27 cellular contexts compared by ENCODE assay signal in genomic region chr5:149028161-149028560, GRCh38. TPM values are rescaled to one million over a fixed set of nuclear protein-coding genes. Genes with fewer than 3 reads are reported as not detected.
A peak's percentile ranks its signal among the peaks of the same experiment; 100 is the strongest.
DNase-seq lines count a peak whose midpoint lies in the region; ATAC-seq and TF ChIP-seq lines count a peak whose summit lies in the region.
"Had no signal": no experiment of that assay in that cellular context is flagged by ENCODE, and none has a peak within 500 bp of the region (broad histone marks: within the 10 kb centered on the region; RNA-seq: fewer than 3 reads in every experiment).

No MANE protein-coding gene starts in this region.

- no peak overlapping the region for H3K4me3 Mint-ChIP-seq in activated CD4-positive, alpha-beta T cell treated with anti-CD3 and anti-CD28 coated beads, Interleukin-2, amount 10 ng/mL, durations not matched to agents 24 days and 14 days
- no peak overlapping the region for H3K4me3 Mint-ChIP-seq in progenitor cell of endocrine pancreas (ENCODE audit: low read depth)
- H3K4me3 Mint-ChIP-seq: B cell; CD14-positive monocyte; CD4-positive, alpha-beta memory T cell; CD4-positive, CD25-positive, alpha-beta regulatory T cell; CD8-positive, alpha-beta memory T cell had no signal

- H2AFZ ChIP-seq in osteoblast (ENCODE audit: low read length): no peak overlapping the region

- no peaks in the 10 kb centered on the region for H3K79me2 ChIP-seq in osteoblast (ENCODE audit: insufficient read depth, low read length)

- H4K20me1 ChIP-seq in osteoblast (ENCODE audit: insufficient read depth, low read length): no peaks in the 10 kb centered on the region
- H4K20me1 ChIP-seq: BLaER1 treated with 17β-estradiol and CSF1 and Interleukin-3, amounts not matched to agents 10 nM and 100 nM had no signal

- ATAC-seq in esophagus mucosa (peak; percentile 26), left lung (no peak)
- ATAC-seq: A549, GM12878 had no signal

- H3K27me3 Mint-ChIP-seq in activated CD4-positive, alpha-beta T cell treated with anti-CD3 and anti-CD28 coated beads, Interleukin-2, amount 10 ng/mL, durations not matched to agents 24 days and 14 days: peaks cover 3% of the 10 kb centered on the region
- H3K27me3 Mint-ChIP-seq in progenitor cell of endocrine pancreas: peaks cover 18% of the 10 kb centered on the region
- H3K27me3 Mint-ChIP-seq: B cell had no signal

- H3K4me3 ChIP-seq in osteoblast (ENCODE audit: insufficient read depth, low read length): no peak overlapping the region
- H3K4me3 ChIP-seq in left lung: no peak overlapping the region
- H3K4me3 ChIP-seq: A549; BLaER1 treated with 17β-estradiol and CSF1 and Interleukin-3, amounts not matched to agents 10 nM and 100 nM; GM12878 had no signal

- H3K27ac ChIP-seq in C4-2B (peak overlapping the region; percentile 27), osteoblast (ENCODE audit: low read depth, low read length) (no peak overlapping the region), left lung (no peak overlapping the region)
- H3K27ac ChIP-seq: 22Rv1; A549; BLaER1 treated with 17β-estradiol and CSF1 and Interleukin-3, amounts not matched to agents 10 nM and 100 nM had no signal

- H3K4me1 Mint-ChIP-seq in activated CD4-positive, alpha-beta T cell treated with anti-CD3 and anti-CD28 coated beads, Interleukin-2, amount 10 ng/mL, durations not matched to agents 24 days and 14 days: peaks cover 6% of the 10 kb centered on the region
- peaks cover 5% of the 10 kb centered on the region for H3K4me1 Mint-ChIP-seq in progenitor cell of endocrine pancreas (ENCODE audit: low read depth)
- H3K4me1 Mint-ChIP-seq: B cell; CD14-positive monocyte; CD4-positive, CD25-positive, alpha-beta regulatory T cell had no signal

- no peaks in the 10 kb centered on the region for H3K9me3 Mint-ChIP-seq in activated CD4-positive, alpha-beta T cell treated with anti-CD3 and anti-CD28 coated beads, Interleukin-2, amount 10 ng/mL, durations not matched to agents 24 days and 14 days
- H3K9me3 Mint-ChIP-seq in progenitor cell of endocrine pancreas (ENCODE audit: low read depth): no peaks in the 10 kb centered on the region
- H3K9me3 Mint-ChIP-seq: CD14-positive monocyte; CD4-positive, alpha-beta memory T cell; CD4-positive, CD25-positive, alpha-beta regulatory T cell; CD8-positive, alpha-beta memory T cell had no signal

- DNase-seq in activated CD4-positive, alpha-beta T cell treated with anti-CD3 and anti-CD28 coated beads, Interleukin-2, amount 10 ng/mL, durations not matched to agents 24 days and 14 days: peak; percentile 34
- DNase-seq in activated CD4-positive, alpha-beta T cell treated with anti-CD3 and anti-CD28 coated beads, Interleukin-2, amount 50 U/mL, for 48 hours: no peak
- DNase-seq in osteoblast (ENCODE audit: insufficient read length, low spot score, missing footprints) (peak; percentile 38), progenitor cell of endocrine pancreas (ENCODE audit: low spot score, unreplicated experiment) (no peak), ureter (ENCODE audit: low spot score) (no peak), left lung (no peak)
- DNase-seq: AML-193; CD4-positive, alpha-beta memory T cell; CD4-positive, CD25-positive, alpha-beta regulatory T cell; CD8-positive, alpha-beta memory T cell; COR-L47; DMS 273 treated with DMSO at 0.1 percent for 48 hours; DMS153; DMS53; DMS79; DND-41; EL; GDM1 had no signal

- no peaks in the 10 kb centered on the region for H3K36me3 Mint-ChIP-seq in activated CD4-positive, alpha-beta T cell treated with anti-CD3 and anti-CD28 coated beads, Interleukin-2, amount 10 ng/mL, durations not matched to agents 24 days and 14 days (ENCODE audit: low read depth)
- H3K36me3 Mint-ChIP-seq in progenitor cell of endocrine pancreas (ENCODE audit: insufficient read depth): no peaks in the 10 kb centered on the region
- H3K36me3 Mint-ChIP-seq: CD14-positive monocyte; CD4-positive, alpha-beta memory T cell; CD4-positive, CD25-positive, alpha-beta regulatory T cell; CD8-positive, alpha-beta memory T cell had no signal

- no peak overlapping the region for H3K4me2 ChIP-seq in osteoblast (ENCODE audit: insufficient read depth, low read length)
- H3K4me2 ChIP-seq: A549; BLaER1 treated with 17β-estradiol and CSF1 and Interleukin-3, amounts not matched to agents 10 nM and 100 nM had no signal

- H3K36me3 ChIP-seq in osteoblast (ENCODE audit: insufficient read depth, low read length) (no peaks in the 10 kb centered on the region), left lung (no peaks in the 10 kb centered on the region)
- H3K36me3 ChIP-seq: BLaER1 treated with 17β-estradiol and CSF1 and Interleukin-3, amounts not matched to agents 10 nM and 100 nM had no signal

- intact Hi-C loops in activated CD4-positive, alpha-beta T cell treated with anti-CD3 and anti-CD28 coated beads, Interleukin-2, amount 10 ng/mL, durations not matched to agents 24 days and 14 days (cut with micrococcal nuclease): no loop called here
- intact Hi-C loops in left lung (cut with DNase I): no loop called here

- no peak overlapping the region for H3K27ac Mint-ChIP-seq in activated CD4-positive, alpha-beta T cell treated with anti-CD3 and anti-CD28 coated beads, Interleukin-2, amount 10 ng/mL, durations not matched to agents 24 days and 14 days
- no peak overlapping the region for H3K27ac Mint-ChIP-seq in progenitor cell of endocrine pancreas
- H3K27ac Mint-ChIP-seq: B cell; CD4-positive, alpha-beta memory T cell; CD4-positive, CD25-positive, alpha-beta regulatory T cell; CD8-positive, alpha-beta memory T cell had no signal

- TF ChIP-seq CTCF in C4-2B (conservative IDR thresholded peaks at IDR 0.05) (no peak), osteoblast (IDR thresholded peaks at IDR 0.05; ENCODE audit: extremely low read depth, low read depth, low read length) (no peak), progenitor cell of endocrine pancreas (IDR thresholded peaks at IDR 0.05; ENCODE audit: unreplicated experiment) (no peak), left lung (IDR thresholded peaks at IDR 0.05) (no peak)

- H3K9me3 ChIP-seq in osteoblast (ENCODE audit: low read depth, low read length) (no peaks in the 10 kb centered on the region), left lung (no peaks in the 10 kb centered on the region)
- H3K9me3 ChIP-seq: A549; BLaER1 treated with 17β-estradiol and CSF1 and Interleukin-3, amounts not matched to agents 10 nM and 100 nM had no signal

- no peaks in the 10 kb centered on the region for H3K27me3 ChIP-seq in osteoblast (ENCODE audit: insufficient read depth, low read length)
- H3K27me3 ChIP-seq in left lung: no peaks in the 10 kb centered on the region
- H3K27me3 ChIP-seq: BLaER1 treated with 17β-estradiol and CSF1 and Interleukin-3, amounts not matched to agents 10 nM and 100 nM had no signal

- H3K4me1 ChIP-seq in osteoblast (ENCODE audit: insufficient read depth, low read length) (peaks cover 3% of the 10 kb centered on the region), left lung (no peaks in the 10 kb centered on the region)
- H3K4me1 ChIP-seq: A549; BLaER1 treated with 17β-estradiol and CSF1 and Interleukin-3, amounts not matched to agents 10 nM and 100 nM had no signal

RNA-seq across cellular contexts. Expression of gene SH3TC2, which starts 34.7 kb away (rescaled TPM):
- total RNA-seq in activated CD4-positive, alpha-beta T cell treated with anti-CD3 and anti-CD28 coated beads, Interleukin-2, amount 10 ng/mL, durations not matched to agents 24 days and 14 days: not detected in 2 replicates
- total RNA-seq in esophagus mucosa (3.4 TPM), osteoblast (0.59 and 0.72 TPM in 2 replicates), progenitor cell of endocrine pancreas (1.4 and 2.1 TPM in 2 replicates), ureter (70.0 TPM), left lung (1 to 10 TPM; 1.0 to 1.2 TPM)
- total RNA-seq: B cell; CD4-positive, alpha-beta memory T cell; CD8-positive, alpha-beta memory T cell; G401; GM12878 had no signal

Comparison
In these comparisons a context has a peak if more than half of its experiments do, and no peak if none do; other contexts are left out.
1. DNase-seq: peak in activated CD4-positive, alpha-beta T cell treated with anti-CD3 and anti-CD28 coated beads, Interleukin-2, amount 10 ng/mL, durations not matched to agents 24 days and 14 days (single experiment) and osteoblast (single experiment); none in activated CD4-positive, alpha-beta T cell treated with anti-CD3 and anti-CD28 coated beads, Interleukin-2, amount 50 U/mL, for 48 hours (0 of 2), progenitor cell of endocrine pancreas (single experiment), ureter (single experiment) and left lung (0 of 2).
2. RNA of gene SH3TC2, which starts 34.7 kb away (total RNA-seq): 70.0 TPM in ureter (single experiment); 3.4 TPM in esophagus mucosa (single experiment), 1.4 to 2.1 TPM in progenitor cell of endocrine pancreas, 1.0 to 1.2 TPM in left lung, 0.59 to 0.72 TPM in osteoblast and not detected in activated CD4-positive, alpha-beta T cell treated with anti-CD3 and anti-CD28 coated beads, Interleukin-2, amount 10 ng/mL, durations not matched to agents 24 days and 14 days; every median in the first group is over 10 times any median in the second.